30 cellular contexts compared by ENCODE assay signal in the genomic region with DNA sequence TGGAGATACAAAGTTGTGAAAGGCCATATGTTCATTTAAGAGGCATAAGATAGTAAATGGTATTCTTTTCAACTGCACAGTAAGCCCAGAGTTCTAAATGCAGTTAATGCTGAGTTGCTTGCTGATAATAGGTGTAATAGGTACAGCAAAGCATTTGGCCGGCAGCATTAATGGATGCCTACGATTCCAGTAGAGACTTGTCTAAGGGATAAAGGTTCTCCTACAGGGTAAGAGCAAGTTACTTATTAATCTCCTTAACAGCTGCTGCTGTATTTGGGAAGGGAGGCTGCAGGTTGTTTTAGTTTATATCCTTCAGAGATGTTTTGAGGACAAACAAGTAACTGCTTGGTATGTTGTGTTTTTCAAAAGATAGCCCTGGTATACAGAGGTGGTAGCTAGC. TPM values are rescaled to one million over a fixed set of nuclear protein-coding genes. Genes with fewer than 3 reads are reported as not detected.
DNase-seq lines count a peak whose midpoint lies in the region; ATAC-seq and TF ChIP-seq lines count a peak whose summit lies in the region.
"Had no signal": no experiment of that assay in that cellular context is flagged by ENCODE, and none has a peak within 500 bp of the region (broad histone marks: within the 10 kb centered on the region; RNA-seq: fewer than 3 reads in every experiment).

No MANE protein-coding gene starts in this region.

- H3K4me3 ChIP-seq in hepatocyte (no peak overlapping the region), mucosa of rectum (ENCODE audit: low read length in 2 of 2) (no peak overlapping the region), ovary (no peak overlapping the region)
- H3K4me3 ChIP-seq: BLaER1, breast epithelium, coronary artery, esophagus squamous epithelium, GM23338, suprapubic skin had no signal

- TF ChIP-seq CTCF in hepatocyte (IDR thresholded peaks at IDR 0.05; ENCODE audit: poor library complexity) (no peak), ovary (IDR thresholded peaks at IDR 0.05) (no peak)

- H3K36me3 ChIP-seq in hepatocyte (replicated peaks; ENCODE audit: insufficient read depth, low read depth) (no peaks in the 10 kb centered on the region), mucosa of rectum (ENCODE audit: control insufficient read depth in 2 of 2, insufficient read depth in 2 of 2, low read length in 2 of 2) (no peaks in the 10 kb centered on the region), ovary (no peaks in the 10 kb centered on the region)
- H3K36me3 ChIP-seq: BLaER1, breast epithelium, esophagus squamous epithelium, suprapubic skin had no signal

- no peak for TF ChIP-seq EP300 in ovary (IDR thresholded peaks at IDR 0.05)

- no peaks in the 10 kb centered on the region for H3K9me3 ChIP-seq in hepatocyte (ENCODE audit: low read depth)
- H3K9me3 ChIP-seq in mucosa of rectum (ENCODE audit: control insufficient read depth in 2 of 2, low read length in 2 of 2), result no peaks in the 10 kb centered on the region
- H3K9me3 ChIP-seq in ovary, result no peaks in the 10 kb centered on the region
- H3K9me3 ChIP-seq: BLaER1, breast epithelium, esophagus squamous epithelium, suprapubic skin had no signal

- no peak overlapping the region for H3K4me2 ChIP-seq in hepatocyte
- H3K4me2 ChIP-seq: BLaER1, GM23338 had no signal

- H3K79me2 ChIP-seq in hepatocyte, result no peaks in the 10 kb centered on the region

- no peak for ATAC-seq in GM21576 (IDR thresholded peaks at IDR 0.05; ENCODE audit: unreplicated experiment)
- no peak for ATAC-seq in HG02678 (IDR thresholded peaks at IDR 0.05; ENCODE audit: unreplicated experiment)
- ATAC-seq: activated CD8-positive, alpha-beta T cell treated with anti-CD3 and anti-CD28 coated beads, Interleukin-2, amount 10 ng/mL, durations not matched to agents 7 days and 5 days; activated naive CD4-positive, alpha-beta T cell treated with anti-CD3 and anti-CD28 coated beads, Interleukin-2, amount 50 U/mL, for 72 hours; effector memory CD8-positive, alpha-beta T cell; GM23338; sciatic nerve had no signal

- TF ChIP-seq POLR2A in ovary (IDR thresholded peaks at IDR 0.05), result no peak

- DNase-seq in D341Med (ENCODE audit: low spot score), result peak; percentile 21
- peak; percentile 60 to 90 for DNase-seq in NCI-H524 (lab: John Stamatoyannopoulos, UW)
- peak; percentile 8 for DNase-seq in hepatocyte (ENCODE audit: low spot score)
- DNase-seq in LoVo (ENCODE audit: low spot score), result no peak
- DNase-seq in ovary, result no peak
- DNase-seq: activated CD4-positive, alpha-beta T cell treated with anti-CD3 and anti-CD28 coated beads for 1 hour; activated CD8-positive, alpha-beta T cell treated with anti-CD3 and anti-CD28 coated beads, Interleukin-2, amount 10 ng/mL, durations not matched to agents 7 days and 5 days; effector memory CD8-positive, alpha-beta T cell; EL; esophagus squamous epithelium; foreskin melanocyte; midbrain; NCI-H1092 treated with DMSO at 0.1 percent for 48 hours; NCI-H1930; NCI-H2227 treated with DMSO at 0.1 percent for 48 hours; stimulated activated naive CD4-positive, alpha-beta T cell had no signal

- no peaks in the 10 kb centered on the region for H3K9me2 ChIP-seq in hepatocyte (replicated peaks; ENCODE audit: insufficient read depth)

- no peak overlapping the region for H3K9ac ChIP-seq in mucosa of rectum (ENCODE audit: low read depth in 1 of 2, low read length in 2 of 2)
- H3K9ac ChIP-seq: BLaER1 had no signal

- H3K4me1 ChIP-seq in hepatocyte (ENCODE audit: insufficient read depth), result no peaks in the 10 kb centered on the region
- peaks cover 0 to 15% of the 10 kb centered on the region in 2 donors for H3K4me1 ChIP-seq in mucosa of rectum (ENCODE audit: control insufficient read depth in 2 of 2, insufficient read depth in 2 of 2, low read length in 2 of 2)
- H3K4me1 ChIP-seq in ovary (ENCODE audit: insufficient read depth), result peaks cover 2% of the 10 kb centered on the region
- H3K4me1 ChIP-seq: BLaER1, breast epithelium, esophagus squamous epithelium, suprapubic skin had no signal

- no peaks in the 10 kb centered on the region for H4K20me1 ChIP-seq in hepatocyte (ENCODE audit: insufficient read depth, poor library complexity, severe bottlenecking)
- H4K20me1 ChIP-seq: BLaER1 had no signal

- H3K27me3 ChIP-seq in hepatocyte, result no peaks in the 10 kb centered on the region
- H3K27me3 ChIP-seq in mucosa of rectum (ENCODE audit: control insufficient read depth in 2 of 2, insufficient read depth in 2 of 2, low read length in 2 of 2), result no peaks in the 10 kb centered on the region
- H3K27me3 ChIP-seq in ovary, result no peaks in the 10 kb centered on the region
- H3K27me3 ChIP-seq: BLaER1, esophagus squamous epithelium, suprapubic skin had no signal

- intact Hi-C loops in ovary (cut with DNase I), result no loop called here

- H3K27ac ChIP-seq in hepatocyte, result peak overlapping the region; percentile 30
- peak overlapping the region; percentile 20 to 63 for H3K27ac ChIP-seq in mucosa of rectum (ENCODE audit: low read depth in 2 of 2, low read length in 2 of 2)
- H3K27ac ChIP-seq in ovary, result no peak overlapping the region
- H3K27ac ChIP-seq: BLaER1, breast epithelium, coronary artery, RWPE1, suprapubic skin had no signal

- 64% methylated on average over 2 of the region's 2 CpGs for WGBS in hepatocyte (ENCODE audit: low lambda C conversion rate, missing lambda C conversion rate)
- 57 to 73% (median 66%) methylated on average over 2 of the region's 2 CpGs for WGBS in ovary, 3 donors

- no peak overlapping the region for H2AFZ ChIP-seq in hepatocyte
- H2AFZ ChIP-seq: GM23338 had no signal

RNA-seq across cellular contexts. Expression of a gene that starts 16.8 kb away (rescaled TPM):
- 12.3 and 12.4 TPM in 2 replicates for total RNA-seq in hepatocyte
- 17.2 and 23.2 TPM in 2 replicates for polyA plus RNA-seq in hepatocyte
- 10 to 100 TPM in 6 of 7 donors, 1 to 10 TPM in 1; 8.3 to 29.5 (median 18.6) TPM for total RNA-seq in ovary
- 10 to 100 TPM; 33.1 to 84.2 TPM for polyA plus RNA-seq in ovary
- total RNA-seq: activated CD8-positive, alpha-beta T cell treated with anti-CD3 and anti-CD28 coated beads, Interleukin-2, amount 10 ng/mL, durations not matched to agents 7 days and 5 days; M059J; natural killer cell treated with Interleukin-12 subunit alpha and Interleukin-12 subunit beta and Interleukin-15 and Interleukin-18, amount 100 ng/mL, for 72 hours had no signal
- polyA plus RNA-seq: IgD-negative memory B cell had no signal

Comparison
In these comparisons a context has a peak if more than half of its experiments do, and no peak if none do; other contexts are left out.
1. DNase-seq: peak in D341Med (single experiment), NCI-H524 (2 of 2) and hepatocyte (single experiment); none in LoVo (single experiment) and ovary (0 of 5).
2. H3K27ac ChIP-seq: peak in hepatocyte (single experiment) and mucosa of rectum (2 of 2); none in ovary (0 of 2).